In genomic region chr3:184491867-184492615, GRCh38 we compare ENCODE assay signal across 9 cellular contexts.
DNase-seq lines count a peak whose midpoint lies in the region; ATAC-seq and TF ChIP-seq lines count a peak whose summit lies in the region.
"Had no signal": no experiment of that assay in that cellular context is flagged by ENCODE, and none has a peak within 500 bp of the region (broad histone marks: within the 10 kb centered on the region; RNA-seq: fewer than 3 reads in every experiment).

No MANE protein-coding gene starts in this region.

- peaks cover 17% of the 10 kb centered on the region for H3K27me3 ChIP-seq in colonic mucosa
- H3K27me3 ChIP-seq in sigmoid colon, result peaks cover 13 to 66% (median 42%) of the 10 kb centered on the region in 3 donors

- H3K27me3 Mint-ChIP-seq in activated CD4-positive, alpha-beta T cell treated with anti-CD3 and anti-CD28 coated beads, Interleukin-2, amount 10 ng/mL, durations not matched to agents 7 days and 5 days, result peaks cover 62% of the 10 kb centered on the region
- peaks cover 64% of the 10 kb centered on the region for H3K27me3 Mint-ChIP-seq in WTC11 (ENCODE audit: low read depth)

- ATAC-seq in WTC11, result peak; percentile 57
- ATAC-seq in stimulated activated naive CD8-positive, alpha-beta T cell treated with anti-CD3 and anti-CD28 coated beads, Interleukin-15, Interleukin-2, amounts not matched to agents 100 U/mL and 50 U/mL, for 24 hours, result peak; percentile 19

- H3K4me1 ChIP-seq in colonic mucosa (no peaks in the 10 kb centered on the region), sigmoid colon (peaks cover 0 to 7% (median 6%) of the 10 kb centered on the region in 4 donors)

- WGBS in sigmoid colon, 2 donors, result 27 to 31% methylated on average over 34 of the region's 34 CpGs

- H3K4me3 Mint-ChIP-seq in activated CD4-positive, alpha-beta T cell treated with anti-CD3 and anti-CD28 coated beads, Interleukin-2, amount 10 ng/mL, durations not matched to agents 7 days and 5 days, result peak overlapping the region; percentile 39
- H3K4me3 Mint-ChIP-seq in WTC11, result peak overlapping the region; percentile 73

- peaks cover 5% of the 10 kb centered on the region for H3K4me1 Mint-ChIP-seq in activated CD4-positive, alpha-beta T cell treated with anti-CD3 and anti-CD28 coated beads, Interleukin-2, amount 10 ng/mL, durations not matched to agents 7 days and 5 days
- peaks cover 3% of the 10 kb centered on the region; the same call in 1 of the 2 replicates for H3K4me1 Mint-ChIP-seq in WTC11

- CTCF ChIA-PET in activated CD4-positive, alpha-beta T cell treated with anti-CD3 and anti-CD28 coated beads, Interleukin-2, amount 10 ng/mL, durations not matched to agents 7 days and 5 days (lab: Charles Lee), result no interaction called here
- CTCF ChIA-PET in WTC11 (lab: Charles Lee), result interaction anchor here (0.8 to 3.2 kb wide), 5 partner anchors 12 to 120 kb away, joined by 3 to 17 read pairs (median 6); no protein-coding TSS in a partner anchor

- no peaks in the 10 kb centered on the region for H3K36me3 Mint-ChIP-seq in activated CD4-positive, alpha-beta T cell treated with anti-CD3 and anti-CD28 coated beads, Interleukin-2, amount 10 ng/mL, durations not matched to agents 7 days and 5 days (ENCODE audit: low read depth)
- H3K36me3 Mint-ChIP-seq in WTC11, result no peaks in the 10 kb centered on the region

- H3K9ac ChIP-seq in colonic mucosa (ENCODE audit: low read depth in 2 of 2, low read length in 2 of 2), result no peak overlapping the region

- no peaks in the 10 kb centered on the region for H3K9me3 Mint-ChIP-seq in activated CD4-positive, alpha-beta T cell treated with anti-CD3 and anti-CD28 coated beads, Interleukin-2, amount 10 ng/mL, durations not matched to agents 7 days and 5 days
- peaks cover 7% of the 10 kb centered on the region for H3K9me3 Mint-ChIP-seq in WTC11

- TF ChIP-seq CTCF in WTC11 (IDR thresholded peaks at IDR 0.05), result no peak
- TF ChIP-seq CTCF in colonic mucosa (IDR thresholded peaks at IDR 0.05), result no peak
- TF ChIP-seq CTCF in sigmoid colon (IDR thresholded peaks at IDR 0.05), result no peak

- H3K9me3 ChIP-seq in iPS-18c (ENCODE audit: control insufficient read depth, insufficient read depth, low read length), result no peaks in the 10 kb centered on the region
- no peaks in the 10 kb centered on the region for H3K9me3 ChIP-seq in colonic mucosa
- no peaks in the 10 kb centered on the region for H3K9me3 ChIP-seq in sigmoid colon

- H3K4me3 ChIP-seq in iPS-18c (ENCODE audit: insufficient read depth, low read depth, low read length) (peak overlapping the region; percentile 40), colonic mucosa (no peak overlapping the region), sigmoid colon (no peak overlapping the region)

- intact Hi-C loops in colonic mucosa (cut with DNase I) (no loop called here), sigmoid colon (cut with DNase I) (no loop called here)

- no peak for TF ChIP-seq EP300 in sigmoid colon (IDR thresholded peaks at IDR 0.05)

- POLR2A ChIA-PET in activated CD4-positive, alpha-beta T cell treated with anti-CD3 and anti-CD28 coated beads, Interleukin-2, amount 10 ng/mL, durations not matched to agents 7 days and 5 days (lab: Charles Lee), result no interaction called here
- POLR2A ChIA-PET in WTC11 (lab: Charles Lee), result no interaction called here

- H3K36me3 ChIP-seq in colonic mucosa (no peaks in the 10 kb centered on the region), sigmoid colon (no peaks in the 10 kb centered on the region)

- TF ChIP-seq POLR2A in sigmoid colon (IDR thresholded peaks at IDR 0.05), result no peak

- no peak overlapping the region for H3K27ac Mint-ChIP-seq in activated CD4-positive, alpha-beta T cell treated with anti-CD3 and anti-CD28 coated beads, Interleukin-2, amount 10 ng/mL, durations not matched to agents 7 days and 5 days
- no peak overlapping the region for H3K27ac Mint-ChIP-seq in WTC11

- H3K27ac ChIP-seq in colonic mucosa (no peak overlapping the region), sigmoid colon (no peak overlapping the region)

- no peak for DNase-seq in activated CD4-positive, alpha-beta T cell treated with anti-CD3 and anti-CD28 coated beads, Interleukin-2, amount 10 ng/mL, durations not matched to agents 7 days and 5 days
- DNase-seq in activated CD4-positive, alpha-beta T cell treated with anti-CD3 and anti-CD28 coated beads for 1 hour, result no peak
- no peak for DNase-seq in WTC11 (ENCODE audit: low spot score)
- DNase-seq in stimulated activated naive CD8-positive, alpha-beta T cell treated with anti-CD3 and anti-CD28 coated beads, Interleukin-15, Interleukin-2, amounts not matched to agents 100 U/mL and 50 U/mL, for 24 hours, result no peak
- no peak for DNase-seq in NCI-H748 (lab: John Stamatoyannopoulos, UW; ENCODE audit: unreplicated experiment)
- no peak for DNase-seq in colonic mucosa
- no peak for DNase-seq in sigmoid colon
- DNase-seq: activated gamma-delta T cell had no signal

TF ChIP-seq in WTC11, 78 proteins besides CTCF, POLR2A, EP300 and RAD21:
- no peak for TF ChIP-seq HMGXB4 (CRISPR knock-in tag; IDR thresholded peaks at IDR 0.05)
- peak; percentile 92 for TF ChIP-seq HMGA2 (CRISPR knock-in tag; IDR thresholded peaks at IDR 0.05)
